Comparison of ENCODE assay signal across 22 cellular contexts in the genomic region with DNA sequence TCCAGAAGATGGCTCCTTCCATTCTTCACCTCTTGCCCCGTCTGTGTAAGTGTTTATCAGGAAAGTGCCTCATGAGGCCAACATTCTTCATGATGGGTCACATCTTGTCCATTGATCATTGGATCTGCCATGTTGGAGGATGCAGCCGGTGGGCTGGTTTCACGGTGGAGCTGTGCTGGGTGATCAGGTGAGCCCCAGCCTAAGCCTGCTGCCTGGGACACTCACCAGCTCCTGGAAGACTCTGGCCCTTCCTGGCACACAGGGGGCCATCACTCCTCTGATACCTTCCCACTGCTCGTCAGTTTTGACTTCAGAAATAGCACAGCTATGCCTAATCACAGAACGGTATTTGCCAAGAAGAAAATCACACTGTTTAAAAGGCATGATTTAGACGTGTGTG. TPM values are rescaled to one million over a fixed set of nuclear protein-coding genes. Genes with fewer than 3 reads are reported as not detected.
"Had no signal": no experiment of that assay in that cellular context is flagged by ENCODE, and none has a peak within 500 bp of the region (broad histone marks: within the 10 kb centered on the region; RNA-seq: fewer than 3 reads in every experiment).

No MANE protein-coding gene starts in this region.

- H3K36me3 ChIP-seq: adrenal gland, breast epithelium, tibial nerve, uterus had no signal

- H3K27me3 ChIP-seq: adrenal gland, tibial nerve, uterus had no signal

- H3K4me1 Mint-ChIP-seq: mesothelial cell of epicardium, nephron progenitor cell had no signal

- ATAC-seq: activated CD4-positive, CD25-positive, alpha-beta regulatory T cell treated with anti-CD3 and anti-CD28 coated beads, Interleukin-2, amount 50 U/mL, for 24 hours; activated T-cell treated with anti-CD3 and anti-CD28 coated beads, Interleukin-2, amount 50 U/mL, for 4 hours; left lobe of liver; sciatic nerve; SK-N-SH treated with all-trans-retinoic acid at 6 μM for 48 hours had no signal

- H3K36me3 Mint-ChIP-seq: mesothelial cell of epicardium had no signal

- H3K27ac Mint-ChIP-seq: mesothelial cell of epicardium had no signal

- DNase-seq: activated CD4-positive, alpha-beta T cell treated with anti-CD3 and anti-CD28 coated beads, Interleukin-2, amount 50 U/mL, for 48 hours; activated gamma-delta T cell treated with Interleukin-2 at 50 U/mL for 16 hours; activated T-cell treated with anti-CD3 and anti-CD28 coated beads, Interleukin-2, amount 50 U/mL, for 4 hours; adrenal gland; nephron progenitor cell; nucleus accumbens; stimulated activated naive CD4-positive, alpha-beta T cell; substantia nigra; uterus had no signal

- H3K4me1 ChIP-seq: adrenal gland, breast epithelium, tibial nerve, uterus had no signal

- H3K9me3 ChIP-seq: adrenal gland, breast epithelium, uterus had no signal

- H3K9me3 Mint-ChIP-seq: activated T-cell treated with anti-CD3 and anti-CD28 coated beads, Interleukin-2, amount 50 U/mL, for 4 hours; mesothelial cell of epicardium; nephron progenitor cell had no signal

- H3K4me3 Mint-ChIP-seq: activated T-cell treated with anti-CD3 and anti-CD28 coated beads, Interleukin-2, amount 50 U/mL, for 4 hours; mesothelial cell of epicardium; nephron progenitor cell had no signal

- H3K4me3 ChIP-seq: adrenal gland, breast epithelium, coronary artery, lung, tibial nerve, uterus had no signal

- H3K27ac ChIP-seq: adrenal gland, breast epithelium, coronary artery, tibial nerve, uterus had no signal

RNA-seq across cellular contexts. Expression of a gene that starts 38.3 kb away (rescaled TPM):
- total RNA-seq: astrocyte, frontal cortex, mesothelial cell of epicardium had no signal
- polyA plus RNA-seq: keratinocyte had no signal

RNA-seq across cellular contexts. Expression of a gene that starts 46.1 kb away (rescaled TPM):
- total RNA-seq: astrocyte, frontal cortex, mesothelial cell of epicardium, sciatic nerve, tibial nerve had no signal
- polyA plus RNA-seq: keratinocyte had no signal

RNA-seq across cellular contexts. Expression of a gene that starts 54.1 kb away (rescaled TPM):
- total RNA-seq: activated T-cell treated with anti-CD3 and anti-CD28 coated beads, Interleukin-2, amount 50 U/mL, for 4 hours; T-helper 1 cell treated with Interleukin-12 subunit alpha and Interleukin-12 subunit beta and Interleukin-4 antibody, amounts not matched to agents 30 ng/mL and 1 ng/mL, for 36 hours had no signal
